ENCODE assay signal across 8 cellular contexts in genomic region chr4:123856689-123857545, GRCh38.
DNase-seq lines count a peak whose midpoint lies in the region; ATAC-seq and TF ChIP-seq lines count a peak whose summit lies in the region.

No MANE protein-coding gene starts in this region.

- H3K36me3 Mint-ChIP-seq in chondrocyte (ENCODE audit: low read depth) = no peaks in the 10 kb centered on the region

- TF ChIP-seq POLR2A in upper lobe of left lung (IDR thresholded peaks at IDR 0.05) = no peak

- TF ChIP-seq CTCF in chondrocyte (IDR thresholded peaks at IDR 0.05) = peak; percentile 46
- TF ChIP-seq CTCF in left lung (IDR thresholded peaks at IDR 0.05) = no peak
- peak in 1 of 6 experiments; percentile 7 for TF ChIP-seq CTCF in upper lobe of left lung (IDR thresholded peaks at IDR 0.05)

- no peaks in the 10 kb centered on the region for H3K9me3 Mint-ChIP-seq in chondrocyte (ENCODE audit: low read depth)

- 18 to 22% methylated on average over 9 of the region's 9 CpGs for WGBS in upper lobe of left lung, 2 donors

- H3K27ac Mint-ChIP-seq in chondrocyte (ENCODE audit: unreplicated experiment) = peak overlapping the region; percentile 11

- peak; percentile 57 for ATAC-seq in left lung
- peak; percentile 46 to 64 for ATAC-seq in upper lobe of left lung (ENCODE audit: low FRiP score in 2 of 2)
- ATAC-seq in HG02588 (IDR thresholded peaks at IDR 0.05; ENCODE audit: unreplicated experiment) = no peak
- ATAC-seq in GM18861 (IDR thresholded peaks at IDR 0.05; ENCODE audit: unreplicated experiment) = no peak

- TF ChIP-seq EP300 in upper lobe of left lung (IDR thresholded peaks at IDR 0.05) = no peak

- H3K4me1 ChIP-seq in left lung = peaks cover 0 to 11% of the 10 kb centered on the region in 2 donors
- peaks cover 0 to 8% (median 6%) of the 10 kb centered on the region in 4 donors for H3K4me1 ChIP-seq in upper lobe of left lung

- H3K27ac ChIP-seq in left lung (peak overlapping the region; percentile 45 to 47), upper lobe of left lung (peak overlapping the region; percentile 15 to 79 (median 44))

- H3K36me3 ChIP-seq in left lung (no peaks in the 10 kb centered on the region), upper lobe of left lung (no peaks in the 10 kb centered on the region)

- H3K9me3 ChIP-seq in left lung = peaks cover 0 to under 1% of the 10 kb centered on the region in 2 donors
- H3K9me3 ChIP-seq in upper lobe of left lung = no peaks in the 10 kb centered on the region

- H3K4me1 Mint-ChIP-seq in chondrocyte (ENCODE audit: low read depth) = peaks cover 16% of the 10 kb centered on the region

- intact Hi-C loops in left lung (cut with DNase I) = no loop called here

- H3K27me3 ChIP-seq in left lung (no peaks in the 10 kb centered on the region), upper lobe of left lung (no peaks in the 10 kb centered on the region)

- H3K4me3 Mint-ChIP-seq in chondrocyte (ENCODE audit: unreplicated experiment) = peak overlapping the region; percentile 21

- DNase-seq in NCI-H345 (lab: John Stamatoyannopoulos, UW) (peak; percentile 20), NCI-H345 treated with DMSO at 0.1 percent for 48 hours (lab: John Stamatoyannopoulos, UW; ENCODE audit: unreplicated experiment) (no peak), chondrocyte (ENCODE audit: low spot score) (no peak), left lung (no peak), upper lobe of left lung (no peak), NK-92 (lab: John Stamatoyannopoulos, UW; ENCODE audit: unreplicated experiment) (no peak)

- H3K27me3 Mint-ChIP-seq in chondrocyte (ENCODE audit: low read depth) = no peaks in the 10 kb centered on the region

- H3K4me3 ChIP-seq in left lung (no peak overlapping the region), upper lobe of left lung (no peak overlapping the region)

Comparison
In these comparisons a context has a peak if more than half of its experiments do, and no peak if none do; other contexts are left out.
1. ATAC-seq: peak in left lung (single experiment) and upper lobe of left lung (2 of 2); none in HG02588 (single experiment) and GM18861 (single experiment).